ENCODE assay signal across 22 cellular contexts in genomic region chrX:136048446-136048845, GRCh38.
DNase-seq lines count a peak whose midpoint lies in the region; ATAC-seq and TF ChIP-seq lines count a peak whose summit lies in the region.
"Had no signal": no experiment of that assay in that cellular context is flagged by ENCODE, and none has a peak within 500 bp of the region (broad histone marks: within the 10 kb centered on the region; RNA-seq: fewer than 3 reads in every experiment).

No MANE protein-coding gene starts in this region.

- no peaks in the 10 kb centered on the region for H3K9me3 Mint-ChIP-seq in stimulated activated memory B cell treated with anti-CD40 and anti-IgM and Interleukin-4, amounts not matched to agents 10 μg/mL and 1 μg/mL and 100 μg/mL, for 72 hours
- H3K9me3 Mint-ChIP-seq: CD8-positive, alpha-beta T cell had no signal

- no peak overlapping the region for H2AFZ ChIP-seq in smooth muscle cell (ENCODE audit: low read depth)

- H3K4me3 ChIP-seq in AG10803 (ENCODE audit: low read length), result no peak overlapping the region
- H3K4me3 ChIP-seq in smooth muscle cell, result no peak overlapping the region
- H3K4me3 ChIP-seq: GM12878 had no signal

- H3K36me3 Mint-ChIP-seq in stimulated activated memory B cell treated with anti-CD40 and anti-IgM and Interleukin-4, amounts not matched to agents 10 μg/mL and 1 μg/mL and 100 μg/mL, for 72 hours, result peaks cover 5% of the 10 kb centered on the region

- no peaks in the 10 kb centered on the region for H3F3A ChIP-seq in smooth muscle cell (ENCODE audit: low read depth)

- H3K4me2 ChIP-seq in smooth muscle cell, result no peak overlapping the region
- H3K4me2 ChIP-seq: KMS-11 had no signal

- DNase-seq in AG10803 (ENCODE audit: low read depth), result peak; percentile 63
- DNase-seq in amniotic epithelial cell (ENCODE audit: low read depth), result peak; percentile 67
- DNase-seq in fibroblast of peridontal ligament (ENCODE audit: extremely low read depth), result peak; percentile 58
- DNase-seq in smooth muscle cell (lab: John Stamatoyannopoulos, UW; ENCODE audit: unreplicated experiment), result no peak
- no peak for DNase-seq in HK-2 (ENCODE audit: unreplicated experiment)
- no peak for DNase-seq in DMS114 treated with DMSO at 0.1 percent for 48 hours (lab: John Stamatoyannopoulos, UW; ENCODE audit: unreplicated experiment)
- DNase-seq: BE2C, DND-41, GDM1, NCI-H1048, NCI-H1436 treated with DMSO at 0.1 percent for 48 hours, NCI-H2081, NCI-H524 had no signal

- no peaks in the 10 kb centered on the region for H3K4me1 Mint-ChIP-seq in stimulated activated memory B cell treated with anti-CD40 and anti-IgM and Interleukin-4, amounts not matched to agents 10 μg/mL and 1 μg/mL and 100 μg/mL, for 72 hours

- no peaks in the 10 kb centered on the region for H3K36me3 ChIP-seq in smooth muscle cell (ENCODE audit: low read depth)
- H3K36me3 ChIP-seq: BE2C had no signal

- H3K27me3 ChIP-seq in smooth muscle cell (ENCODE audit: low read depth), result no peaks in the 10 kb centered on the region
- H3K27me3 ChIP-seq: BE2C had no signal

- no peaks in the 10 kb centered on the region for H3K27me3 Mint-ChIP-seq in stimulated activated memory B cell treated with anti-CD40 and anti-IgM and Interleukin-4, amounts not matched to agents 10 μg/mL and 1 μg/mL and 100 μg/mL, for 72 hours

- H3K27ac Mint-ChIP-seq in stimulated activated memory B cell treated with anti-CD40 and anti-IgM and Interleukin-4, amounts not matched to agents 10 μg/mL and 1 μg/mL and 100 μg/mL, for 72 hours, result no peak overlapping the region
- H3K27ac Mint-ChIP-seq: CD8-positive, alpha-beta T cell had no signal

- H4K20me1 ChIP-seq in smooth muscle cell (ENCODE audit: low read depth), result no peaks in the 10 kb centered on the region

- 34% methylated on average over 1 of the region's 1 CpG for WGBS in smooth muscle cell (ENCODE audit: low lambda C conversion rate)

- H3K79me2 ChIP-seq in smooth muscle cell (ENCODE audit: low read depth), result no peaks in the 10 kb centered on the region

- no peak overlapping the region for H3K4me3 Mint-ChIP-seq in stimulated activated memory B cell treated with anti-CD40 and anti-IgM and Interleukin-4, amounts not matched to agents 10 μg/mL and 1 μg/mL and 100 μg/mL, for 72 hours
- H3K4me3 Mint-ChIP-seq: CD8-positive, alpha-beta T cell had no signal

- no peak for ATAC-seq in GM19395 (IDR thresholded peaks at IDR 0.05; ENCODE audit: unreplicated experiment)
- ATAC-seq in stimulated activated memory B cell treated with anti-CD40 and anti-IgM and Interleukin-4, amounts not matched to agents 10 μg/mL and 1 μg/mL and 100 μg/mL, for 72 hours, result no peak
- ATAC-seq: CD8-positive, alpha-beta T cell; GM12878; HCT116; HepG2; Right ventricle myocardium inferior had no signal

- no peak overlapping the region for H3K9ac ChIP-seq in smooth muscle cell (ENCODE audit: low read depth)
- H3K9ac ChIP-seq: KMS-11 had no signal

- TF ChIP-seq CTCF in AG10803 (conservative IDR thresholded peaks at IDR 0.05; ENCODE audit: low read length), result no peak
- no peak for TF ChIP-seq CTCF in smooth muscle cell (IDR thresholded peaks at IDR 0.05; ENCODE audit: borderline replicate concordance, insufficient read depth, poor library complexity, severe bottlenecking)

- H3K4me1 ChIP-seq in smooth muscle cell (ENCODE audit: low read depth), result peaks cover 3% of the 10 kb centered on the region
- H3K4me1 ChIP-seq: BE2C had no signal

- peak overlapping the region; percentile 67 for H3K27ac ChIP-seq in smooth muscle cell (ENCODE audit: low read depth)
- H3K27ac ChIP-seq: 22Rv1, KMS-11 had no signal

- H3K9me3 ChIP-seq in smooth muscle cell (replicated peaks; ENCODE audit: low read depth), result no peaks in the 10 kb centered on the region
- H3K9me3 ChIP-seq: BE2C had no signal

Comparison
In these comparisons a context has a peak if more than half of its experiments do, and no peak if none do; other contexts are left out.
1. DNase-seq: peak in AG10803 (single experiment), amniotic epithelial cell (single experiment) and fibroblast of peridontal ligament (single experiment); none in smooth muscle cell (single experiment), HK-2 (single experiment) and DMS114 treated with DMSO at 0.1 percent for 48 hours (single experiment).